2 cellular contexts compared by ENCODE assay signal in the genomic region with DNA sequence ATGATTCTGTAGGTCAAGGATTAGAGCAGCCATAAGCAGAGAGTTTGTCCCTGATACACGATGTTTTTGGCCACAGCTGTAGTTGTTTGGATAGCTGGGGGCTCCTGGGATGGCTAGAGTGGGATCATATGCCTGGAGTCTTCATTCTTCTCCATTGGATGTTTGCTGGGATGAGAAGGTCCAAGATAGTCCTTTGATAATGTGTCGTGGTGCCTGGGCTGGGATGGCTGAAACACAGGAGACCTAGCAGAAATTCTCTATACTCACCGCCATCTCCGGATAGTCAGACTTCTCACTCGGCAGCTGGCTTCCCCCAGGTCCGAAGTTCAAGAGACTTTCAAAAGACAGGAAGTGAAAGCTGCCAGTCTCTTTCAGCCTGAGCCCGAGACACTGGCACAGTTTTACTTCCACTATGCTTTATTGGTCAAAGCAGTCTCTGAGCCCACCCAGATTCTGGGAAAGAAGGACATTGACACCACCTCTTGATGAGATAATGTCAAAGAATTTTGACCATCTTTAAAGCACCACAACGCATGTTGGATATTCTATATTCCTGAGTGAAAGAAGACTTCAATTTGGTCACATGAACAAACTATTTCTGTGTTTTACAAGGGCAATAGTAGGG.
TF ChIP-seq lines count a peak whose summit lies in the region.

No MANE protein-coding gene starts in this region.

TF ChIP-seq in IMR-90, 13 proteins besides CTCF, POLR2A, EP300 and RAD21:
- TF ChIP-seq SMC3 (IDR thresholded peaks at IDR 0.05; ENCODE audit: low read depth, low read length) = no peak
- TF ChIP-seq, protein P1, sequence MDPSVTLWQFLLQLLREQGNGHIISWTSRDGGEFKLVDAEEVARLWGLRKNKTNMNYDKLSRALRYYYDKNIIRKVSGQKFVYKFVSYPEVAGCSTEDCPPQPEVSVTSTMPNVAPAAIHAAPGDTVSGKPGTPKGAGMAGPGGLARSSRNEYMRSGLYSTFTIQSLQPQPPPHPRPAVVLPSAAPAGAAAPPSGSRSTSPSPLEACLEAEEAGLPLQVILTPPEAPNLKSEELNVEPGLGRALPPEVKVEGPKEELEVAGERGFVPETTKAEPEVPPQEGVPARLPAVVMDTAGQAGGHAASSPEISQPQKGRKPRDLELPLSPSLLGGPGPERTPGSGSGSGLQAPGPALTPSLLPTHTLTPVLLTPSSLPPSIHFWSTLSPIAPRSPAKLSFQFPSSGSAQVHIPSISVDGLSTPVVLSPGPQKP (IDR thresholded peaks at IDR 0.05; ENCODE audit: borderline replicate concordance, low read depth, low read length) = no peak
- no peak for TF ChIP-seq RFX5 (IDR thresholded peaks at IDR 0.05; ENCODE audit: low read depth, low read length)
TF ChIP-seq in IMR-90: peak in this region for 0.

TF ChIP-seq in H1, 55 proteins besides CTCF, POLR2A, EP300 and RAD21:
- TF ChIP-seq MAFK (IDR thresholded peaks at IDR 0.05; ENCODE audit: low read depth, low read length) (no peak), CHD2 (IDR thresholded peaks at IDR 0.05; ENCODE audit: low read length) (no peak), BCL11A (IDR thresholded peaks at IDR 0.05; ENCODE audit: low read depth in 2 of 2, low read length in 2 of 2) (no peak), JUND (IDR thresholded peaks at IDR 0.05; ENCODE audit: low read length) (no peak), TAF1 (IDR thresholded peaks at IDR 0.05; ENCODE audit: low read depth, low read length) (no peak), TCF12 (IDR thresholded peaks at IDR 0.05; ENCODE audit: low read depth, low read length) (no peak), FOSL1 (IDR thresholded peaks at IDR 0.05; ENCODE audit: insufficient read depth, low read depth, low read length) (no peak)
